28 cellular contexts compared by ENCODE assay signal in genomic region chr2:166614027-166614426, GRCh38.
A peak's percentile ranks its signal among the peaks of the same experiment; 100 is the strongest.
DNase-seq lines count a peak whose midpoint lies in the region; ATAC-seq, FAIRE-seq and TF ChIP-seq lines count a peak whose summit lies in the region.
"Had no signal": no experiment of that assay in that cellular context is flagged by ENCODE, and none has a peak within 500 bp of the region (broad histone marks: within the 10 kb centered on the region; RNA-seq: fewer than 3 reads in every experiment).

No MANE protein-coding gene starts in this region.

- DNase-seq in COR-L47 (lab: John Stamatoyannopoulos, UW) (peak; percentile 8), NCI-H1092 (lab: John Stamatoyannopoulos, UW) (peak; percentile 20), NCI-H69 (lab: John Stamatoyannopoulos, UW) (peak; percentile 89), left lung (no peak), vagina (ENCODE audit: extremely low spot score in 2 of 2) (no peak), GM12891 (ENCODE audit: insufficient read length, low spot score) (no peak), NCI-H187 (lab: John Stamatoyannopoulos, UW) (no peak)
- DNase-seq: activated B cell treated with CpG ODN at 0.5 μM for 24 hours; activated CD4-positive, alpha-beta T cell treated with anti-CD3 and anti-CD28 coated beads, Interleukin-2, amount 50 U/mL, for 1 hour; activated effector memory CD4-positive, alpha-beta T cell treated with anti-CD3 and anti-CD28 coated beads, Interleukin-2, amount 50 U/mL, for 16 hours; activated naive CD8-positive, alpha-beta T cell treated with anti-CD3 and anti-CD28 coated beads for 36 hours; activated T-cell treated with anti-CD3 and anti-CD28 coated beads, Interleukin-2, amount 50 U/mL, for 1 hour; anterior cingulate cortex; CD4-positive, CD25-positive, alpha-beta regulatory T cell; IMR-90; left ventricle myocardium inferior; mesenchymal stem cell; NCI-H2107; NK-92 treated with Interleukin-12 subunit alpha and Interleukin-12 subunit beta, amount 100 ng/mL, for 24 hours; PC-3; stimulated activated CD4-positive, alpha-beta T cell treated with anti-CD3 and anti-CD28 coated beads, Interleukin-1b, Interleukin-23, amount 100 ng/mL, for 48 hours; stimulated activated naive CD8-positive, alpha-beta T cell treated with anti-CD3 and anti-CD28 coated beads, Interleukin-15, Interleukin-2, amounts not matched to agents 100 U/mL and 50 U/mL, for 24 hours had no signal

- intact Hi-C loops in left lung (cut with DNase I) (no loop called here), vagina (cut with DNase I) (no loop called here)

- TF ChIP-seq CTCF in left lung (IDR thresholded peaks at IDR 0.05) (no peak), vagina (IDR thresholded peaks at IDR 0.05) (no peak)

- H3K9me3 ChIP-seq in left lung (peaks cover 0 to 8% of the 10 kb centered on the region in 2 donors), vagina (no peaks in the 10 kb centered on the region)
- H3K9me3 ChIP-seq: breast epithelium had no signal

- FAIRE-seq in GM12891 (lab: Jason Lieb, UNC), result no peak
- FAIRE-seq: A549 had no signal

- ATAC-seq in left lung (peak; percentile 61), GM19463 (IDR thresholded peaks at IDR 0.05; ENCODE audit: unreplicated experiment) (no peak)
- ATAC-seq: A549; PC-3; stimulated activated naive CD8-positive, alpha-beta T cell treated with anti-CD3 and anti-CD28 coated beads, Interleukin-15, Interleukin-2, amounts not matched to agents 100 U/mL and 50 U/mL, for 24 hours had no signal

- H3K27me3 ChIP-seq in left lung (peaks cover 0 to 5% of the 10 kb centered on the region in 2 donors), vagina (no peaks in the 10 kb centered on the region)
- H3K27me3 ChIP-seq: breast epithelium, right atrium auricular region had no signal

- TF ChIP-seq POLR2A in vagina (IDR thresholded peaks at IDR 0.05) (no peak), GM12891 (IDR thresholded peaks at IDR 0.05; ENCODE audit: low read depth, low read length) (no peak)

- H3K36me3 ChIP-seq in left lung (no peaks in the 10 kb centered on the region), vagina (no peaks in the 10 kb centered on the region)
- H3K36me3 ChIP-seq: breast epithelium, left ventricle myocardium inferior, right atrium auricular region had no signal

- H3K4me1 ChIP-seq in left lung, result no peaks in the 10 kb centered on the region
- H3K4me1 ChIP-seq in vagina, result no peaks in the 10 kb centered on the region
- H3K4me1 ChIP-seq: A549, breast epithelium, left ventricle myocardium inferior, parathyroid adenoma, right atrium auricular region had no signal

- H3K27ac ChIP-seq in left lung, result no peak overlapping the region
- H3K27ac ChIP-seq in vagina, result no peak overlapping the region
- H3K27ac ChIP-seq: A549, breast epithelium, left ventricle myocardium inferior, parathyroid adenoma, right atrium auricular region, SK-N-MC had no signal

- H3K4me3 ChIP-seq in left lung (no peak overlapping the region), vagina (no peak overlapping the region)
- H3K4me3 ChIP-seq: A549, breast epithelium, left ventricle myocardium inferior, right atrium auricular region, SK-N-MC had no signal

TF ChIP-seq in GM12891, 5 proteins besides CTCF, POLR2A, EP300 and RAD21:
- TF ChIP-seq TAF1 (IDR thresholded peaks at IDR 0.05; ENCODE audit: low read depth, low read length), result no peak
- TF ChIP-seq POU2F2 (IDR thresholded peaks at IDR 0.05; ENCODE audit: low read depth, low read length), result no peak

Comparison
In these comparisons a context has a peak if more than half of its experiments do, and no peak if none do; other contexts are left out.
1. DNase-seq: peak in COR-L47 (single experiment), NCI-H1092 (single experiment) and NCI-H69 (single experiment); none in left lung (0 of 2), vagina (0 of 2), GM12891 (single experiment) and NCI-H187 (0 of 2).